Comparison of ENCODE assay signal across 8 cellular contexts in the genomic region with DNA sequence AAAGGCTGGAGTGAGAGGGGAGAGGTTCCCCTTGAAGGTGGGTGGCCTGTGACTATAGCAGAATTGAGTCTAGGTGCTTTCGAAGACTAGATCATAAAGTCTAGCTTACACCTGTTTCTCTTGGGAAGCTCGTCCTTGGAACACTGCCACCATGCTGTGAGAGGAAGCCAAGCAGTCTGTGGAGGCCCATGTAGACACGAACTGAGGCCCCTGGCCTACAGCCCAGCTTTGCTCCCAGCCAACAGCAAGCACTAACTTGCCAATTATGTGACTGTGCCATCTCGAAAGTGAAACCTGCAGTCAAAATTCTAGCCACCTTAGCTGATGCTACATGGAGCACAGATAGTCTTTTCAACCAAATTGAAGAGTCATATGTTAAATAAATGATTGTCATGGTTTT.
DNase-seq lines count a peak whose midpoint lies in the region; ATAC-seq and TF ChIP-seq lines count a peak whose summit lies in the region.

No MANE protein-coding gene starts in this region.

- POLR2A ChIA-PET in A673 (lab: Charles Lee; ENCODE audit: low non-redundant PET) = no interaction called here

- H3K4me1 ChIP-seq in A673 (ENCODE audit: insufficient read depth, low read length, poor library complexity, severe bottlenecking) (no peaks in the 10 kb centered on the region), psoas muscle (no peaks in the 10 kb centered on the region)

- peak; percentile 41 for TF ChIP-seq CTCF in A673 (conservative IDR thresholded peaks at IDR 0.05; ENCODE audit: low read depth, low read length)
- TF ChIP-seq CTCF in epithelial cell of esophagus (IDR thresholded peaks at IDR 0.05; ENCODE audit: insufficient read depth, low read depth, low read length, missing control alignments) = peak; percentile 77
- TF ChIP-seq CTCF in psoas muscle (IDR thresholded peaks at IDR 0.05) = no peak

- CTCF ChIA-PET in A673 (lab: Charles Lee) = interaction anchor here (0.5 to 1.2 kb wide), 2 partner anchors 199 to 1186 kb away, joined by 5 to 12 read pairs; no protein-coding TSS in a partner anchor

- 11 to 18% (median 13%) methylated on average over 4 of the region's 4 CpGs for WGBS in psoas muscle, 3 donors

- H3K27me3 ChIP-seq in A673 (replicated peaks; ENCODE audit: insufficient read depth, low read depth, low read length, poor library complexity) (no peaks in the 10 kb centered on the region), psoas muscle (ENCODE audit: insufficient read depth in 3 of 3, low read length in 2 of 3) (no peaks in the 10 kb centered on the region)

- H3K9me3 ChIP-seq in A673 (ENCODE audit: low read depth, low read length, poor library complexity, severe bottlenecking) = no peaks in the 10 kb centered on the region
- H3K9me3 ChIP-seq in psoas muscle = no peaks in the 10 kb centered on the region

- H3K27ac ChIP-seq in A673 (ENCODE audit: low read depth, low read length, poor library complexity, severe bottlenecking) = no peak overlapping the region
- no peak overlapping the region for H3K27ac ChIP-seq in psoas muscle

- H3K4me3 ChIP-seq in A673 (ENCODE audit: low read depth, low read length, poor library complexity, severe bottlenecking) (no peak overlapping the region), epithelial cell of esophagus (ENCODE audit: low read length) (no peak overlapping the region), psoas muscle (no peak overlapping the region)

- BruUV-seq in A673 (replicated peaks; lab: Mats Ljungman, UMichigan) = no TSS peak

- peak; percentile 71 for ATAC-seq in GM18519 (IDR thresholded peaks at IDR 0.05; ENCODE audit: low FRiP score, unreplicated experiment)
- peak; percentile 83 for ATAC-seq in HG03039 (IDR thresholded peaks at IDR 0.05; ENCODE audit: unreplicated experiment)
- peak in 3 of 4 donors; percentile 30 to 85 (median 84) for ATAC-seq in psoas muscle
- ATAC-seq in HG03135 (IDR thresholded peaks at IDR 0.05; ENCODE audit: unreplicated experiment) = no peak
- no peak for ATAC-seq in HG02981 (IDR thresholded peaks at IDR 0.05; ENCODE audit: unreplicated experiment)

- DNase-seq in A673 (ENCODE audit: low spot score) (peak; percentile 42), NCI-H748 treated with DMSO at 0.1 percent for 48 hours (lab: John Stamatoyannopoulos, UW) (peak; percentile 30), epithelial cell of esophagus (ENCODE audit: low read depth) (peak; percentile 93), psoas muscle (peak in 1 of 2 donors; percentile 54)

- intact Hi-C loops in A673 (cut with micrococcal nuclease; ENCODE audit: unreplicated experiment) = no loop called here
- intact Hi-C loops in psoas muscle (cut with DNase I) = no loop called here

- no peaks in the 10 kb centered on the region for H3K36me3 ChIP-seq in A673 (ENCODE audit: insufficient read depth, low read length, poor library complexity, severe bottlenecking)
- H3K36me3 ChIP-seq in psoas muscle (ENCODE audit: insufficient read depth in 1 of 2, low read depth in 1 of 2) = no peaks in the 10 kb centered on the region

Comparison
In these comparisons a context has a peak if more than half of its experiments do, and no peak if none do; other contexts are left out.
1. ATAC-seq: peak in GM18519 (single experiment), HG03039 (single experiment) and psoas muscle (3 of 4); none in HG03135 (single experiment) and HG02981 (single experiment).